In genomic region chr16:87764600-87765472, GRCh38 we compare ENCODE assay signal across 1 cellular context.
TF ChIP-seq lines count a peak whose summit lies in the region.

No MANE protein-coding gene starts in this region.

TF ChIP-seq in WTC11, 78 proteins besides CTCF, POLR2A, EP300 and RAD21 (continued from another document):
- TF ChIP-seq ZNF532 (CRISPR knock-in tag; IDR thresholded peaks at IDR 0.05; ENCODE audit: borderline replicate concordance) (no peak), OVOL2 (CRISPR knock-in tag; IDR thresholded peaks at IDR 0.05; ENCODE audit: borderline replicate concordance) (no peak), RORB (CRISPR knock-in tag; IDR thresholded peaks at IDR 0.05) (no peak), NR3C1 (CRISPR knock-in tag; conservative IDR thresholded peaks at IDR 0.05; ENCODE audit: low read depth) (no peak), MAX (CRISPR knock-in tag; IDR thresholded peaks at IDR 0.05) (no peak), JAZF1 (CRISPR knock-in tag; IDR thresholded peaks at IDR 0.05) (no peak), ATF6 (CRISPR knock-in tag; IDR thresholded peaks at IDR 0.05) (no peak), ZNF281 (CRISPR knock-in tag; IDR thresholded peaks at IDR 0.05) (no peak), SOX15 (CRISPR knock-in tag; IDR thresholded peaks at IDR 0.05) (no peak), TP53 (CRISPR knock-in tag; IDR thresholded peaks at IDR 0.05) (no peak)
